ENCODE assay signal across 2 cellular contexts in genomic region chr13:34571716-34572115, GRCh38.
TF ChIP-seq lines count a peak whose summit lies in the region.

No MANE protein-coding gene starts in this region.

TF ChIP-seq in SK-N-SH, 30 proteins besides CTCF, POLR2A, EP300 and RAD21 (continued from another document):
- TF ChIP-seq REST (IDR thresholded peaks at IDR 0.05; ENCODE audit: low read depth, low read length): no peak
- TF ChIP-seq SMC3 (IDR thresholded peaks at IDR 0.05; ENCODE audit: low read depth, low read length): no peak
- no peak for TF ChIP-seq RCOR1 (IDR thresholded peaks at IDR 0.05; ENCODE audit: low read length)
- TF ChIP-seq YY1 (IDR thresholded peaks at IDR 0.05; ENCODE audit: low read depth): no peak
- no peak for TF ChIP-seq EZH2phosphoT487 (IDR thresholded peaks at IDR 0.05; ENCODE audit: borderline replicate concordance, low read depth)
- TF ChIP-seq JUND (IDR thresholded peaks at IDR 0.05): no peak
- no peak for TF ChIP-seq CHD2 (IDR thresholded peaks at IDR 0.05; ENCODE audit: low read length, partially characterized antibody)
- no peak for TF ChIP-seq RFX5 (IDR thresholded peaks at IDR 0.05; ENCODE audit: low read length)
- no peak for TF ChIP-seq FOSL2 (IDR thresholded peaks at IDR 0.05; ENCODE audit: borderline replicate concordance, low read depth)
- TF ChIP-seq GABPA (IDR thresholded peaks at IDR 0.05; ENCODE audit: low read depth): no peak
- no peak for TF ChIP-seq ELF1 (IDR thresholded peaks at IDR 0.05)
- no peak for TF ChIP-seq TEAD4 (IDR thresholded peaks at IDR 0.05; ENCODE audit: borderline replicate concordance, insufficient read depth)
- TF ChIP-seq, protein P1, sequence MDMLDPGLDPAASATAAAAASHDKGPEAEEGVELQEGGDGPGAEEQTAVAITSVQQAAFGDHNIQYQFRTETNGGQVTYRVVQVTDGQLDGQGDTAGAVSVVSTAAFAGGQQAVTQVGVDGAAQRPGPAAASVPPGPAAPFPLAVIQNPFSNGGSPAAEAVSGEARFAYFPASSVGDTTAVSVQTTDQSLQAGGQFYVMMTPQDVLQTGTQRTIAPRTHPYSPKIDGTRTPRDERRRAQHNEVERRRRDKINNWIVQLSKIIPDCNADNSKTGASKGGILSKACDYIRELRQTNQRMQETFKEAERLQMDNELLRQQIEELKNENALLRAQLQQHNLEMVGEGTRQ (IDR thresholded peaks at IDR 0.05; ENCODE audit: borderline replicate concordance, low read depth, low read length): no peak
- TF ChIP-seq MAX (IDR thresholded peaks at IDR 0.05; ENCODE audit: low read depth): no peak

TF ChIP-seq in SK-N-SH treated with all-trans-retinoic acid at 6 μM for 48 hours, 23 proteins besides CTCF, POLR2A, EP300 and RAD21 (continued from another document):
- TF ChIP-seq PPARA (CRISPR knock-in tag; IDR thresholded peaks at IDR 0.05; ENCODE audit: borderline replicate concordance) (no peak), CSDC2 (CRISPR knock-in tag; IDR thresholded peaks at IDR 0.05) (no peak), PATZ1 (CRISPR knock-in tag; IDR thresholded peaks at IDR 0.05; ENCODE audit: borderline replicate concordance) (no peak), TOX (CRISPR knock-in tag; IDR thresholded peaks at IDR 0.05; ENCODE audit: borderline replicate concordance) (no peak)
